Comparison of ENCODE assay signal across 1 cellular context in the genomic region with DNA sequence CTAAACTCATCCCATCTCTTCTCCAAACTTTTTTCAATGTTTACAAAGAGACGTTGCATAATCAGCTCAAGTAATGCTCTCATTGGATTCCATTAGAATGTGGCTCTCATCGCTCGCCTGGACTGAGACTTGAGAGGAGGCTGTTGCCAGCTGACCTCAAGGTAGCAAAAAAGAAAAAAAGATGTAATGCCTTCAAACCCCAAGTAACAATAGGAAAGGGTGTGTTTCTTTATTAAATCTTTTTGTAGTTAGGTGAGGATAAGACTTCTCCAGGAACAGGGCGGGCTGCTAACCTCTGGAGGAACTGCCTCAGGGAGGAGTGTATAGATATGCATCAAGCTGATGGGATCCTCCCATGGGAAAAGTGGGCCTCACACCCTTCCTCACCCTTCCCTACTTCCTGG.
TF ChIP-seq lines count a peak whose summit lies in the region.

No MANE protein-coding gene starts in this region.

TF ChIP-seq in H1, 55 proteins besides CTCF, POLR2A, EP300 and RAD21:
- TF ChIP-seq SRF (IDR thresholded peaks at IDR 0.05; ENCODE audit: low read depth, low read length) (no peak), RBBP5 (IDR thresholded peaks at IDR 0.05; ENCODE audit: borderline replicate concordance, low read depth, low read length) (no peak), CEBPB (IDR thresholded peaks at IDR 0.05; ENCODE audit: low read depth, low read length) (peak; percentile 53; the same call in 1 of the 2 replicates)
